Comparison of ENCODE assay signal across 18 cellular contexts in genomic region chr1:3620708-3621107, GRCh38.
DNase-seq lines count a peak whose midpoint lies in the region.
"Had no signal": no experiment of that assay in that cellular context is flagged by ENCODE, and none has a peak within 500 bp of the region (broad histone marks: within the 10 kb centered on the region; RNA-seq: fewer than 3 reads in every experiment).

No MANE protein-coding gene starts in this region.

- peak; percentile 79 for DNase-seq in DMS53 (lab: John Stamatoyannopoulos, UW)
- peak; percentile 13 for DNase-seq in NCI-H2196 treated with DMSO at 0.1 percent for 48 hours (lab: John Stamatoyannopoulos, UW; ENCODE audit: unreplicated experiment)
- peak; percentile 2 for DNase-seq in kidney tubule cell (ENCODE audit: low spot score)
- no peak for DNase-seq in superior temporal gyrus (ENCODE audit: extremely low spot score)
- DNase-seq in hypothalamus (lab: John Stamatoyannopoulos, UW): no peak
- DNase-seq in cerebellar cortex (ENCODE audit: low spot score): no peak
- DNase-seq: activated T-cell treated with anti-CD3 and anti-CD28 coated beads, Interleukin-2, amount 50 U/mL, for 1 hour; CD4-positive, CD25-positive, alpha-beta regulatory T cell; islet precursor cell; NCI-H1417 treated with DMSO at 0.1 percent for 48 hours; NCI-H2107; NCI-H510A treated with DMSO at 0.1 percent for 48 hours; NK-92 treated with Interleukin-12 subunit alpha and Interleukin-12 subunit beta, amount 100 ng/mL, for 24 hours; PC-9; stomach; T1000; tibial artery; WERI-Rb-1 had no signal

Comparison
In these comparisons a context has a peak if more than half of its experiments do, and no peak if none do; other contexts are left out.
1. DNase-seq: peak in DMS53 (single experiment), NCI-H2196 treated with DMSO at 0.1 percent for 48 hours (single experiment) and kidney tubule cell (single experiment); none in superior temporal gyrus (single experiment), hypothalamus (0 of 51) and cerebellar cortex (single experiment).